28 cellular contexts compared by ENCODE assay signal in genomic region chr10:132991706-132992432, GRCh38. TPM values are rescaled to one million over a fixed set of nuclear protein-coding genes. Genes with fewer than 3 reads are reported as not detected.
"Had no signal": no experiment of that assay in that cellular context is flagged by ENCODE, and none has a peak within 500 bp of the region (broad histone marks: within the 10 kb centered on the region; RNA-seq: fewer than 3 reads in every experiment).

No MANE protein-coding gene starts in this region.

- H3K9me3 Mint-ChIP-seq: immature natural killer cell; memory B cell; natural killer cell; stimulated activated effector memory CD8-positive, alpha-beta T cell treated with anti-CD3 and anti-CD28 coated beads, Interleukin-12 subunit alpha, Interleukin-12 subunit beta, amount 100 ng/mL, for 72 hours had no signal

- H3K4me2 ChIP-seq: smooth muscle cell had no signal

- H3K27me3 ChIP-seq: foreskin keratinocyte, pancreas, thyroid gland, vagina had no signal

- H3K36me3 ChIP-seq: esophagus muscularis mucosa, gastroesophageal sphincter, heart left ventricle, neutrophil, pancreas, stomach, thyroid gland, vagina had no signal

- H3K27ac Mint-ChIP-seq: immature natural killer cell; memory B cell; natural killer cell; stimulated activated effector memory CD8-positive, alpha-beta T cell treated with anti-CD3 and anti-CD28 coated beads, Interleukin-12 subunit alpha, Interleukin-12 subunit beta, amount 100 ng/mL, for 72 hours had no signal

- H3K4me1 ChIP-seq: foreskin keratinocyte, pancreas, thyroid gland had no signal

- H3K4me1 Mint-ChIP-seq: immature natural killer cell; memory B cell; natural killer cell; stimulated activated effector memory CD8-positive, alpha-beta T cell treated with anti-CD3 and anti-CD28 coated beads, Interleukin-12 subunit alpha, Interleukin-12 subunit beta, amount 100 ng/mL, for 72 hours had no signal

- H3K27ac ChIP-seq: coronary artery, esophagus muscularis mucosa, foreskin keratinocyte, gastroesophageal sphincter, heart left ventricle, neutrophil, pancreas, stomach, thyroid gland, vagina had no signal

- H3K4me3 ChIP-seq: coronary artery, esophagus muscularis mucosa, gastroesophageal sphincter, heart left ventricle, lung, pancreas, smooth muscle cell, stomach, thyroid gland, vagina had no signal

- H3K9me3 ChIP-seq: esophagus muscularis mucosa, gastroesophageal sphincter, heart left ventricle, neutrophil, pancreas, stomach, thyroid gland, vagina had no signal

- H3K4me3 Mint-ChIP-seq: immature natural killer cell; memory B cell; natural killer cell; stimulated activated effector memory CD8-positive, alpha-beta T cell treated with anti-CD3 and anti-CD28 coated beads, Interleukin-12 subunit alpha, Interleukin-12 subunit beta, amount 100 ng/mL, for 72 hours had no signal

- H3K36me3 Mint-ChIP-seq: immature natural killer cell; memory B cell; natural killer cell; stimulated activated effector memory CD8-positive, alpha-beta T cell treated with anti-CD3 and anti-CD28 coated beads, Interleukin-12 subunit alpha, Interleukin-12 subunit beta, amount 100 ng/mL, for 72 hours had no signal

- ATAC-seq: foreskin keratinocyte; gastroesophageal sphincter; heart left ventricle; left lobe of liver; natural killer cell; pancreas; sciatic nerve; stimulated activated effector memory CD8-positive, alpha-beta T cell treated with anti-CD3 and anti-CD28 coated beads, Interleukin-12 subunit alpha, Interleukin-12 subunit beta, amount 100 ng/mL, for 72 hours had no signal

- DNase-seq: dermis blood vessel endothelial cell; effector memory CD4-positive, alpha-beta T cell; foreskin keratinocyte; hippocampal formation; immature natural killer cell; islet precursor cell; natural killer cell; retina; stimulated activated CD4-positive, alpha-beta T cell treated with anti-CD3 and anti-CD28 coated beads, Interleukin-2, amount 100 ng/mL, for 24 hours; stimulated activated CD4-positive, alpha-beta T cell treated with anti-CD3 and anti-CD28 coated beads, Interleukin-4, amount 100 ng/mL, for 24 hours; stimulated activated naive CD4-positive, alpha-beta T cell treated with Interleukin-2 at 50 U/mL for 16 hours; stomach; thyroid gland; trophoblast cell had no signal

RNA-seq across cellular contexts. Expression of gene CFAP46, which starts 49.5 kb away (rescaled TPM):
- total RNA-seq: subcutaneous adipose tissue, vagina had no signal
- polyA plus RNA-seq: immature natural killer cell had no signal
